Comparison of ENCODE assay signal across 16 cellular contexts in genomic region chr10:3077940-3078630, GRCh38. TPM values are rescaled to one million over a fixed set of nuclear protein-coding genes. Genes with fewer than 3 reads are reported as not detected.
DNase-seq lines count a peak whose midpoint lies in the region; ATAC-seq and TF ChIP-seq lines count a peak whose summit lies in the region.
"Had no signal": no experiment of that assay in that cellular context is flagged by ENCODE, and none has a peak within 500 bp of the region (broad histone marks: within the 10 kb centered on the region; RNA-seq: fewer than 3 reads in every experiment).

No MANE protein-coding gene starts in this region.

- H3K9me3 ChIP-seq in BLaER1 (no peaks in the 10 kb centered on the region), HUES48 (ENCODE audit: control insufficient read depth, insufficient read depth, low read length) (no peaks in the 10 kb centered on the region), Peyer's patch (no peaks in the 10 kb centered on the region)
- H3K9me3 ChIP-seq: right atrium auricular region had no signal

- H3K36me3 ChIP-seq in BLaER1: peaks cover 81% of the 10 kb centered on the region
- H3K36me3 ChIP-seq in HUES48 (ENCODE audit: control insufficient read depth, insufficient read depth, low read length): peaks cover 30% of the 10 kb centered on the region
- peaks cover 0 to 15% (median 0%) of the 10 kb centered on the region in 3 donors for H3K36me3 ChIP-seq in Peyer's patch
- H3K36me3 ChIP-seq: right atrium auricular region had no signal

- no peak for ATAC-seq in GM18868 (IDR thresholded peaks at IDR 0.05; ENCODE audit: unreplicated experiment)

- DNase-seq in Peyer's patch (peak in 2 of 3 donors; percentile 62 to 73), iPS-NIHi11 (ENCODE audit: low spot score) (peak; percentile 42), AG08395 (ENCODE audit: low spot score) (no peak), NCI-H1092 treated with DMSO at 0.1 percent for 48 hours (lab: John Stamatoyannopoulos, UW) (no peak)
- no peak for DNase-seq in activated effector memory CD4-positive, alpha-beta T cell treated with anti-CD3 and anti-CD28 coated beads, Interleukin-2, amount 50 U/mL, for 16 hours
- DNase-seq: activated CD4-positive, alpha-beta memory T cell treated with anti-CD3 and anti-CD28 coated beads, Interleukin-2, amount 10 ng/mL, durations not matched to agents 7 days and 5 days; activated naive CD4-positive, alpha-beta T cell treated with anti-CD3 and anti-CD28 coated beads, Interleukin-2, amount 50 U/mL, for 16 hours; cortex of kidney; GDM1; NCI-H187 treated with DMSO at 0.1 percent for 48 hours; PC-9 had no signal

- H3K9ac ChIP-seq in BLaER1: no peak overlapping the region
- H3K9ac ChIP-seq in HUES48 (ENCODE audit: low read depth, low read length): no peak overlapping the region
- H3K9ac ChIP-seq: KMS-11 had no signal

- TF ChIP-seq POLR2A in Peyer's patch (IDR thresholded peaks at IDR 0.05): no peak

- H3K4me2 ChIP-seq in BLaER1: peak overlapping the region; percentile 3; the same call in 1 of the 2 replicates
- H3K4me2 ChIP-seq: KMS-11, PC-9 had no signal

- H3K4me1 ChIP-seq in BLaER1 (peaks cover 49% of the 10 kb centered on the region), HUES48 (ENCODE audit: control insufficient read depth, insufficient read depth, low read length) (peaks cover 13% of the 10 kb centered on the region), Peyer's patch (peaks cover 0 to 22% (median 0%) of the 10 kb centered on the region in 4 donors)

- no peaks in the 10 kb centered on the region for H3K27me3 ChIP-seq in BLaER1
- no peaks in the 10 kb centered on the region for H3K27me3 ChIP-seq in HUES48 (ENCODE audit: control insufficient read depth, insufficient read depth, low read length)
- no peaks in the 10 kb centered on the region for H3K27me3 ChIP-seq in Peyer's patch
- H3K27me3 ChIP-seq: right atrium auricular region had no signal

- H3K4me3 ChIP-seq in BLaER1 (no peak overlapping the region), HUES48 (ENCODE audit: low read depth, low read length) (no peak overlapping the region), Peyer's patch (no peak overlapping the region)
- H3K4me3 ChIP-seq: PC-9, right atrium auricular region had no signal

- no peak for TF ChIP-seq CTCF in Peyer's patch (IDR thresholded peaks at IDR 0.05)

- peaks cover 99% of the 10 kb centered on the region for H4K20me1 ChIP-seq in BLaER1

- no peak overlapping the region for H3K27ac ChIP-seq in BLaER1
- peak overlapping the region; percentile 67 for H3K27ac ChIP-seq in HUES48 (ENCODE audit: low read depth, low read length)
- peak overlapping the region in 1 of 4 donors; percentile 13 for H3K27ac ChIP-seq in Peyer's patch
- H3K27ac ChIP-seq: KMS-11, PC-9, right atrium auricular region had no signal

RNA-seq across cellular contexts. Expression of gene PFKP, which starts 10.7 kb away (rescaled TPM):
- total RNA-seq in Peyer's patch: 100 to 1,000 TPM in 1 of 4 donors, 10 to 100 TPM in 3; 79.0 to 130 (median 87.9) TPM

Comparison
In these comparisons a context has a peak if more than half of its experiments do, and no peak if none do; other contexts are left out.
1. DNase-seq: peak in Peyer's patch (2 of 3) and iPS-NIHi11 (single experiment); none in AG08395 (single experiment), NCI-H1092 treated with DMSO at 0.1 percent for 48 hours (single experiment) and activated effector memory CD4-positive, alpha-beta T cell treated with anti-CD3 and anti-CD28 coated beads, Interleukin-2, amount 50 U/mL, for 16 hours (single experiment).